Comparison of ENCODE assay signal across 1 cellular context in genomic region chr1:192159034-192159433, GRCh38.
TF ChIP-seq lines count a peak whose summit lies in the region.

No MANE protein-coding gene starts in this region.

TF ChIP-seq in K562, 482 proteins besides CTCF, POLR2A, EP300 and RAD21 (continued from another document):
- TF ChIP-seq MAZ (CRISPR knock-in tag; conservative IDR thresholded peaks at IDR 0.05 in 1 of 2, IDR thresholded peaks at IDR 0.05 in 1 of 2) (no peak), ZNF316 (IDR thresholded peaks at IDR 0.05) (peak; percentile 14; the same call in 1 of the 2 replicates), HBP1 (CRISPR knock-in tag; IDR thresholded peaks at IDR 0.05) (no peak), NCOA6 (IDR thresholded peaks at IDR 0.05) (no peak), SAFB2 (IDR thresholded peaks at IDR 0.05; ENCODE audit: borderline replicate concordance, low read depth, low read length, severe bottlenecking) (no peak), MED1 (CRISPR knock-in tag; IDR thresholded peaks at IDR 0.05; ENCODE audit: borderline replicate concordance) (no peak), HOMEZ (CRISPR knock-in tag; IDR thresholded peaks at IDR 0.05) (no peak), CCNT2 (IDR thresholded peaks at IDR 0.05; ENCODE audit: borderline replicate concordance, extremely low read depth, insufficient read length, low read depth, low read length) (no peak)
